In genomic region chr15:65621638-65622037, GRCh38 we compare ENCODE assay signal across 14 cellular contexts.
"Had no signal": no experiment of that assay in that cellular context is flagged by ENCODE, and none has a peak within 500 bp of the region (broad histone marks: within the 10 kb centered on the region; RNA-seq: fewer than 3 reads in every experiment).

Gene SLC24A1, plus strand, starts transcription at chr15:65621938. Its CDS starts 2,143 bp downstream, at chr15:65624081.

- H3K4me3 Mint-ChIP-seq: activated CD4-positive, alpha-beta memory T cell treated with anti-CD3 and anti-CD28 coated beads for 36 hours; activated T-cell treated with anti-CD3 and anti-CD28 coated beads, Interleukin-2, amount 50 U/mL, for 72 hours; naive thymus-derived CD4-positive, alpha-beta T cell; stimulated activated naive CD8-positive, alpha-beta T cell treated with anti-CD3 and anti-CD28 coated beads, Interleukin-15, Interleukin-2, amounts not matched to agents 100 ng/mL and 50 ng/mL, for 24 hours had no signal

- H3K27me3 Mint-ChIP-seq: activated CD4-positive, alpha-beta memory T cell treated with anti-CD3 and anti-CD28 coated beads for 36 hours; naive thymus-derived CD4-positive, alpha-beta T cell; stimulated activated naive CD8-positive, alpha-beta T cell treated with anti-CD3 and anti-CD28 coated beads, Interleukin-15, Interleukin-2, amounts not matched to agents 100 ng/mL and 50 ng/mL, for 24 hours had no signal

- H3K27me3 ChIP-seq: gastrocnemius medialis, hepatocyte, vagina had no signal

- H3K27ac ChIP-seq: gastrocnemius medialis, hepatocyte, vagina had no signal

- H3K27ac Mint-ChIP-seq: activated CD4-positive, alpha-beta memory T cell treated with anti-CD3 and anti-CD28 coated beads for 36 hours; activated T-cell treated with anti-CD3 and anti-CD28 coated beads, Interleukin-2, amount 50 U/mL, for 72 hours; stimulated activated naive CD8-positive, alpha-beta T cell treated with anti-CD3 and anti-CD28 coated beads, Interleukin-15, Interleukin-2, amounts not matched to agents 100 ng/mL and 50 ng/mL, for 24 hours had no signal

- FAIRE-seq: colon had no signal

- H3K4me3 ChIP-seq: gastrocnemius medialis, hepatocyte, vagina had no signal

- DNase-seq: activated CD4-positive, alpha-beta memory T cell treated with anti-CD3 and anti-CD28 coated beads for 36 hours; activated CD8-positive, alpha-beta memory T cell treated with anti-CD3 and anti-CD28 coated beads, Interleukin-2, amount 50 U/mL, for 4 hours; activated gamma-delta T cell treated with Interleukin-2 at 50 U/mL for 16 hours; activated T-cell treated with anti-CD3 and anti-CD28 coated beads, Interleukin-2, amount 50 U/mL, for 72 hours; aorta; gastrocnemius medialis; kidney glomerular epithelial cell; naive thymus-derived CD4-positive, alpha-beta T cell; stimulated activated CD4-positive, alpha-beta T cell treated with anti-CD3 and anti-CD28 coated beads, Interleukin-4, amount 100 ng/mL, for 24 hours; T-helper 9 cell had no signal

- H3K9me3 Mint-ChIP-seq: activated CD4-positive, alpha-beta memory T cell treated with anti-CD3 and anti-CD28 coated beads for 36 hours; activated T-cell treated with anti-CD3 and anti-CD28 coated beads, Interleukin-2, amount 50 U/mL, for 72 hours; naive thymus-derived CD4-positive, alpha-beta T cell; stimulated activated naive CD8-positive, alpha-beta T cell treated with anti-CD3 and anti-CD28 coated beads, Interleukin-15, Interleukin-2, amounts not matched to agents 100 ng/mL and 50 ng/mL, for 24 hours had no signal

- ATAC-seq: activated T-cell treated with anti-CD3 and anti-CD28 coated beads, Interleukin-2, amount 50 U/mL, for 72 hours; gastrocnemius medialis; naive thymus-derived CD4-positive, alpha-beta T cell had no signal

- H3K9me3 ChIP-seq: gastrocnemius medialis, vagina had no signal

- H3K4me2 ChIP-seq: hepatocyte had no signal

- H3K79me2 ChIP-seq: hepatocyte had no signal

- H3K4me1 ChIP-seq: gastrocnemius medialis, vagina had no signal

- H2AFZ ChIP-seq: hepatocyte had no signal

- H3K36me3 ChIP-seq: gastrocnemius medialis, vagina had no signal
